ENCODE assay signal across 1 cellular context in the genomic region with DNA sequence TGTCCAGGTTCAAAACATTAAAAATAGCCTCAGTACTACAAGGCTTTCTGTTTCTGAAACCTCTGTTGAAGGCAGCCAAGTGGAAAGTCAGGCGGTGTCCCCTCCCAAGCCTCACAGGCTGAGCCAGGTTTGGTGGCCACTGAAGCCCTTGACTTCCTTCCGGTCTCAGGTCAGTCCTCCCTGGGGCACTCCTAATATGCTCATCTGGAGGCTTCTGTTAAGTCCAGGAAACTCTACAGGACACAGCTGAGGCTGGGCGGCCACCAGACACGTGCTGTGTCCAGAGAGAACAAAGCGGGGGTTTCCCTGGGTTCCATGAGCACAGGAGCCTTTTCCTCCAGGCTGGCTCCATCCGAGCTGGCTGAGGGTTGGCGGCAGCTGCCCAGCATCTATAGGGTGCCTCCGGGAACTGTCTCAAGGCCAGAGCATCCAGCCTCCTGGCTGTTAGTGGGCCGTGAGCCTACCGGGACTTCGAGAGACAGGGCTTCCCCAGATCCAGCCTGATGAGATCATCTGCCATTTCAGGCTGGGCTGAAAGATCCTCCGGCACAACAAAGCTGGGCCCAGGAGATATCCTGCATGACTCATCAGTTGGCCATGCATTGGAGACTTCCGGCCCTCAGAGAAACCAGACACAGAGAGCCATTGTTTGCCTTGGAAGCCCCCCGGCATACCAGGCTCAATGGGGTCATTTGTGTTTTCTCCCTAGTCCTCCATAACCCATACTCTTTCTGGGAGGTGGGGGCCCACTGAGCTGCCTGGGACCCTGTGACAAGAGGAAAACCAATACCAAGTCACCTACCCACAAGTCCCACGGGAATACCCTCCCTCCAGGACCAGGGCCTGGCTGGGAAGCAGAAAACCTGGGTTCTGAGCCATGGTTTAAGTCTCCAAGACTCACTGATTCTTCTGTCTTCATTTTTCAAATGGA.
TF ChIP-seq lines count a peak whose summit lies in the region.

No MANE protein-coding gene starts in this region.

TF ChIP-seq in HepG2, 621 proteins besides CTCF, POLR2A, EP300 and RAD21 (continued from another document and continues in another):
- TF ChIP-seq, protein P1, sequence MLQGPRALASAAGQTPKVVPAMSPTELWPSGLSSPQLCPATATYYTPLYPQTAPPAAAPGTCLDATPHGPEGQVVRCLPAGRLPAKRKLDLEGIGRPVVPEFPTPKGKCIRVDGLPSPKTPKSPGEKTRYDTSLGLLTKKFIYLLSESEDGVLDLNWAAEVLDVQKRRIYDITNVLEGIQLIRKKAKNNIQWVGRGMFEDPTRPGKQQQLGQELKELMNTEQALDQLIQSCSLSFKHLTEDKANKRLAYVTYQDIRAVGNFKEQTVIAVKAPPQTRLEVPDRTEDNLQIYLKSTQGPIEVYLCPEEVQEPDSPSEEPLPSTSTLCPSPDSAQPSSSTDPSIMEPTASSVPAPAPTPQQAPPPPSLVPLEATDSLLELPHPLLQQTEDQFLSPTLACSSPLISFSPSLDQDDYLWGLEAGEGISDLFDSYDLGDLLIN (CRISPR knock-in tag; IDR thresholded peaks at IDR 0.05; ENCODE audit: borderline replicate concordance) = no peak
- TF ChIP-seq ZNF383 (CRISPR knock-in tag; IDR thresholded peaks at IDR 0.05; ENCODE audit: borderline replicate concordance) = peak; percentile 89; the same call in 1 of the 2 replicates
- TF ChIP-seq SRSF4 (IDR thresholded peaks at IDR 0.05; ENCODE audit: low read depth, low read length, poor library complexity, severe bottlenecking) = no peak
- TF ChIP-seq SAFB2 (CRISPR knock-in tag; IDR thresholded peaks at IDR 0.05; ENCODE audit: borderline replicate concordance, low read depth) = peak; percentile 69; the same call in 1 of the 2 replicates
- TF ChIP-seq, protein P2, sequence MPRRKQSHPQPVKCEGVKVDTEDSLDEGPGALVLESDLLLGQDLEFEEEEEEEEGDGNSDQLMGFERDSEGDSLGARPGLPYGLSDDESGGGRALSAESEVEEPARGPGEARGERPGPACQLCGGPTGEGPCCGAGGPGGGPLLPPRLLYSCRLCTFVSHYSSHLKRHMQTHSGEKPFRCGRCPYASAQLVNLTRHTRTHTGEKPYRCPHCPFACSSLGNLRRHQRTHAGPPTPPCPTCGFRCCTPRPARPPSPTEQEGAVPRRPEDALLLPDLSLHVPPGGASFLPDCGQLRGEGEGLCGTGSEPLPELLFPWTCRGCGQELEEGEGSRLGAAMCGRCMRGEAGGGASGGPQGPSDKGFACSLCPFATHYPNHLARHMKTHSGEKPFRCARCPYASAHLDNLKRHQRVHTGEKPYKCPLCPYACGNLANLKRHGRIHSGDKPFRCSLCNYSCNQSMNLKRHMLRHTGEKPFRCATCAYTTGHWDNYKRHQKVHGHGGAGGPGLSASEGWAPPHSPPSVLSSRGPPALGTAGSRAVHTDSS (CRISPR knock-in tag; conservative IDR thresholded peaks at IDR 0.05) = no peak
- no peak; the same call in 1 of the 2 replicates for TF ChIP-seq MYNN (CRISPR knock-in tag; IDR thresholded peaks at IDR 0.05; ENCODE audit: low read depth)
- TF ChIP-seq TCF7 (IDR thresholded peaks at IDR 0.05; ENCODE audit: low read depth) = peak; percentile 97
- TF ChIP-seq RBAK (CRISPR knock-in tag; IDR thresholded peaks at IDR 0.05) = no peak; the same call in 1 of the 2 replicates
- TF ChIP-seq KDM5B (CRISPR knock-in tag; IDR thresholded peaks at IDR 0.05; ENCODE audit: borderline replicate concordance) = peak; percentile 91; the same call in 1 of the 2 replicates
- TF ChIP-seq GMEB2 (CRISPR knock-in tag; IDR thresholded peaks at IDR 0.05; ENCODE audit: low read depth) = no peak; the same call in 1 of the 2 replicates
- peak; percentile 78 for TF ChIP-seq PHF5A (CRISPR knock-in tag; IDR thresholded peaks at IDR 0.05; ENCODE audit: low read depth, unreplicated experiment)
- TF ChIP-seq NONO (IDR thresholded peaks at IDR 0.05) = no peak
- peak; percentile 88; the same call in 1 of the 2 replicates for TF ChIP-seq NONO (CRISPR knock-in tag; conservative IDR thresholded peaks at IDR 0.05)
- peak; percentile 93 for TF ChIP-seq AKAP8 (CRISPR knock-in tag; IDR thresholded peaks at IDR 0.05)
- peak; percentile 80 for TF ChIP-seq CREB1 (IDR thresholded peaks at IDR 0.05)
- no peak for TF ChIP-seq CREB1 (CRISPR knock-in tag; IDR thresholded peaks at IDR 0.05)
- TF ChIP-seq, protein P3, sequence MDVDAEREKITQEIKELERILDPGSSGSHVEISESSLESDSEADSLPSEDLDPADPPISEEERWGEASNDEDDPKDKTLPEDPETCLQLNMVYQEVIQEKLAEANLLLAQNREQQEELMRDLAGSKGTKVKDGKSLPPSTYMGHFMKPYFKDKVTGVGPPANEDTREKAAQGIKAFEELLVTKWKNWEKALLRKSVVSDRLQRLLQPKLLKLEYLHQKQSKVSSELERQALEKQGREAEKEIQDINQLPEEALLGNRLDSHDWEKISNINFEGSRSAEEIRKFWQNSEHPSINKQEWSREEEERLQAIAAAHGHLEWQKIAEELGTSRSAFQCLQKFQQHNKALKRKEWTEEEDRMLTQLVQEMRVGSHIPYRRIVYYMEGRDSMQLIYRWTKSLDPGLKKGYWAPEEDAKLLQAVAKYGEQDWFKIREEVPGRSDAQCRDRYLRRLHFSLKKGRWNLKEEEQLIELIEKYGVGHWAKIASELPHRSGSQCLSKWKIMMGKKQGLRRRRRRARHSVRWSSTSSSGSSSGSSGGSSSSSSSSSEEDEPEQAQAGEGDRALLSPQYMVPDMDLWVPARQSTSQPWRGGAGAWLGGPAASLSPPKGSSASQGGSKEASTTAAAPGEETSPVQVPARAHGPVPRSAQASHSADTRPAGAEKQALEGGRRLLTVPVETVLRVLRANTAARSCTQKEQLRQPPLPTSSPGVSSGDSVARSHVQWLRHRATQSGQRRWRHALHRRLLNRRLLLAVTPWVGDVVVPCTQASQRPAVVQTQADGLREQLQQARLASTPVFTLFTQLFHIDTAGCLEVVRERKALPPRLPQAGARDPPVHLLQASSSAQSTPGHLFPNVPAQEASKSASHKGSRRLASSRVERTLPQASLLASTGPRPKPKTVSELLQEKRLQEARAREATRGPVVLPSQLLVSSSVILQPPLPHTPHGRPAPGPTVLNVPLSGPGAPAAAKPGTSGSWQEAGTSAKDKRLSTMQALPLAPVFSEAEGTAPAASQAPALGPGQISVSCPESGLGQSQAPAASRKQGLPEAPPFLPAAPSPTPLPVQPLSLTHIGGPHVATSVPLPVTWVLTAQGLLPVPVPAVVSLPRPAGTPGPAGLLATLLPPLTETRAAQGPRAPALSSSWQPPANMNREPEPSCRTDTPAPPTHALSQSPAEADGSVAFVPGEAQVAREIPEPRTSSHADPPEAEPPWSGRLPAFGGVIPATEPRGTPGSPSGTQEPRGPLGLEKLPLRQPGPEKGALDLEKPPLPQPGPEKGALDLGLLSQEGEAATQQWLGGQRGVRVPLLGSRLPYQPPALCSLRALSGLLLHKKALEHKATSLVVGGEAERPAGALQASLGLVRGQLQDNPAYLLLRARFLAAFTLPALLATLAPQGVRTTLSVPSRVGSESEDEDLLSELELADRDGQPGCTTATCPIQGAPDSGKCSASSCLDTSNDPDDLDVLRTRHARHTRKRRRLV (CRISPR knock-in tag; IDR thresholded peaks at IDR 0.05) = peak; percentile 87
- TF ChIP-seq PBX3 (CRISPR knock-in tag; IDR thresholded peaks at IDR 0.05; ENCODE audit: borderline replicate concordance) = no peak
- no peak for TF ChIP-seq ZNF160 (CRISPR knock-in tag; IDR thresholded peaks at IDR 0.05)
- TF ChIP-seq ZNF792 (CRISPR knock-in tag; IDR thresholded peaks at IDR 0.05) = peak; percentile 98
- peak; percentile 94 for TF ChIP-seq ARNT2 (CRISPR knock-in tag; IDR thresholded peaks at IDR 0.05; ENCODE audit: low read depth)
- peak; percentile 93 for TF ChIP-seq SRY (CRISPR knock-in tag; IDR thresholded peaks at IDR 0.05)
- TF ChIP-seq ZNF605 (CRISPR knock-in tag; IDR thresholded peaks at IDR 0.05) = peak; percentile 99
- no peak for TF ChIP-seq ZNF672 (CRISPR knock-in tag; IDR thresholded peaks at IDR 0.05)
- TF ChIP-seq SNRNP70 (IDR thresholded peaks at IDR 0.05; ENCODE audit: low read depth, low read length) = no peak
- TF ChIP-seq ZNF337 (CRISPR knock-in tag; IDR thresholded peaks at IDR 0.05; ENCODE audit: borderline replicate concordance, low read depth) = no peak
- no peak for TF ChIP-seq PCBP1 (IDR thresholded peaks at IDR 0.05; ENCODE audit: borderline replicate concordance, low read depth, low read length)
- no peak; the same call in 1 of the 2 replicates for TF ChIP-seq NR1H2 (CRISPR knock-in tag; IDR thresholded peaks at IDR 0.05; ENCODE audit: borderline replicate concordance, low read depth)
- TF ChIP-seq ZNF367 (CRISPR knock-in tag; IDR thresholded peaks at IDR 0.05; ENCODE audit: borderline replicate concordance) = no peak
- no peak for TF ChIP-seq SP140L (CRISPR knock-in tag; IDR thresholded peaks at IDR 0.05; ENCODE audit: borderline replicate concordance)
- TF ChIP-seq ZNF17 (CRISPR knock-in tag; IDR thresholded peaks at IDR 0.05) = no peak
- TF ChIP-seq SIN3A (IDR thresholded peaks at IDR 0.05; ENCODE audit: borderline replicate concordance, low read depth, low read length) = no peak; the same call in 1 of the 2 replicates
- no peak for TF ChIP-seq KIAA2018 (CRISPR knock-in tag; IDR thresholded peaks at IDR 0.05; ENCODE audit: borderline replicate concordance)
- no peak for TF ChIP-seq SP2 (CRISPR knock-in tag; IDR thresholded peaks at IDR 0.05)
- TF ChIP-seq ZNF790 (CRISPR knock-in tag; IDR thresholded peaks at IDR 0.05; ENCODE audit: borderline replicate concordance) = no peak
- TF ChIP-seq ARNTL (CRISPR knock-in tag; IDR thresholded peaks at IDR 0.05) = peak; percentile 93; the same call in 1 of the 2 replicates
- TF ChIP-seq HNF4A (CRISPR knock-in tag; IDR thresholded peaks at IDR 0.05) = peak; percentile 76
- TF ChIP-seq NR2F1 (CRISPR knock-in tag; IDR thresholded peaks at IDR 0.05) = peak; percentile 58 to 65
- TF ChIP-seq ZNF878 (CRISPR knock-in tag; IDR thresholded peaks at IDR 0.05) = peak; percentile 95
